ENCODE assay signal across 16 cellular contexts in the genomic region with DNA sequence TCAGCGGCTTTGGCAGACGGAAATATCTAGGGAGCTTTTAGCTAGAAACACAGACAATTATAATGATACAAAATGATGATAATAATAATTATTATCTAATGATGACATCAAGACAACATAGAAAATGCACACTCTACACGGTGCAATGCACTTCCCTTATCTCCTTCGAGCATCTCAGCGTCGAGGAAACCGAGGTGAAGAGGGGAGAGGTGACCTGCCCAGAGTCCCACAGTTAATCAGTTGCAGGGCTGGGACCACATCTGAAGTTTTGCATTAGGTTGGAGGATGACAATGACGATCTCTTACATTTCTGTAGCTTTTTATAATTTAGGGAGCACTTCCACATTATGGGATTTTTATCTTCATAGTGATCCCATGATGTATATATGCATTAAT.
DNase-seq lines count a peak whose midpoint lies in the region; ATAC-seq, FAIRE-seq and TF ChIP-seq lines count a peak whose summit lies in the region.
"Had no signal": no experiment of that assay in that cellular context is flagged by ENCODE, and none has a peak within 500 bp of the region (broad histone marks: within the 10 kb centered on the region; RNA-seq: fewer than 3 reads in every experiment).

No MANE protein-coding gene starts in this region.

- H3K27me3 ChIP-seq in H7 (ENCODE audit: control insufficient read depth, insufficient read depth, low read length) (no peaks in the 10 kb centered on the region), Karpas-422 (ENCODE audit: low read length) (no peaks in the 10 kb centered on the region), gastrocnemius medialis (peaks cover 0 to 2% (median 0%) of the 10 kb centered on the region in 3 donors)

- no peak overlapping the region for H2AFZ ChIP-seq in Karpas-422 (ENCODE audit: low read length)
- H2AFZ ChIP-seq: GM23338 had no signal

- no peak for TF ChIP-seq POLR2A in gastrocnemius medialis (IDR thresholded peaks at IDR 0.05)

- H3K36me3 ChIP-seq in H7 (replicated peaks; ENCODE audit: control insufficient read depth, insufficient read depth, low read length) (no peaks in the 10 kb centered on the region), Karpas-422 (ENCODE audit: insufficient read depth, low read length) (no peaks in the 10 kb centered on the region), gastrocnemius medialis (no peaks in the 10 kb centered on the region)

- H3K4me3 ChIP-seq in H7 (ENCODE audit: insufficient read depth, low read depth, low read length): no peak overlapping the region
- H3K4me3 ChIP-seq in Karpas-422 (ENCODE audit: low read length): no peak overlapping the region
- H3K4me3 ChIP-seq in gastrocnemius medialis: no peak overlapping the region
- H3K4me3 ChIP-seq: GM23338 had no signal

- no peak for ATAC-seq in gastrocnemius medialis
- ATAC-seq: GM23338 had no signal

- H3K27ac ChIP-seq in Karpas-422 (ENCODE audit: low read length) (no peak overlapping the region), gastrocnemius medialis (no peak overlapping the region), caudate nucleus (ENCODE audit: low read depth, low read length) (no peak overlapping the region)

- H4K20me1 ChIP-seq in Karpas-422 (ENCODE audit: insufficient read depth, low read depth, low read length): no peaks in the 10 kb centered on the region

- no peaks in the 10 kb centered on the region for H3K9me3 ChIP-seq in Karpas-422 (ENCODE audit: low read length)
- no peaks in the 10 kb centered on the region for H3K9me3 ChIP-seq in gastrocnemius medialis

- H3K9me2 ChIP-seq in Karpas-422 (replicated peaks; ENCODE audit: insufficient read depth, low read length): no peaks in the 10 kb centered on the region

- intact Hi-C loops in gastrocnemius medialis (cut with DNase I; ENCODE audit: low total_unique reads): no loop called here

- H3K9ac ChIP-seq in Karpas-422 (ENCODE audit: low read length): no peak overlapping the region

- no peaks in the 10 kb centered on the region for H3K79me2 ChIP-seq in Karpas-422 (ENCODE audit: low read length)

- in situ Hi-C loops in gastrocnemius medialis (cut with MboI; ENCODE audit: low sequenced_read_pairs in 4 of 4): no loop called here

- H3K4me2 ChIP-seq in Karpas-422 (ENCODE audit: low read depth, low read length, poor library complexity, severe bottlenecking): no peak overlapping the region
- H3K4me2 ChIP-seq: GM23338 had no signal

- FAIRE-seq in RCC 7860 (lab: Jason Lieb, UNC): no peak
- FAIRE-seq: GM12891, GM18507 had no signal

- no peak for TF ChIP-seq CTCF in gastrocnemius medialis (IDR thresholded peaks at IDR 0.05 in 4 of 5, conservative IDR thresholded peaks at IDR 0.05 in 1 of 5)

- H3K4me1 ChIP-seq in Karpas-422 (ENCODE audit: low read length): peaks cover 41% of the 10 kb centered on the region
- no peaks in the 10 kb centered on the region for H3K4me1 ChIP-seq in gastrocnemius medialis

- DNase-seq in H7: peak; percentile 7
- DNase-seq in Karpas-422: peak; percentile 57
- peak; percentile 1 for DNase-seq in iPS-NIHi11 (ENCODE audit: low spot score)
- DNase-seq in gastrocnemius medialis: no peak
- DNase-seq in RCC 7860 (ENCODE audit: low spot score): no peak
- DNase-seq in caudate nucleus (lab: John Stamatoyannopoulos, UW): no peak
- DNase-seq: C1 segment of cervical spinal cord; CD4-positive, alpha-beta memory T cell; COR-L47; DMS153; DMS79; GF-D8; HCEC 1CT had no signal

Comparison
In these comparisons a context has a peak if more than half of its experiments do, and no peak if none do; other contexts are left out.
1. DNase-seq: peak in H7 (single experiment), Karpas-422 (single experiment) and iPS-NIHi11 (single experiment); none in gastrocnemius medialis (0 of 2), RCC 7860 (single experiment) and caudate nucleus (0 of 61).